Comparison of ENCODE assay signal across 1 cellular context in genomic region chr10:649798-650690, GRCh38.
TF ChIP-seq lines count a peak whose summit lies in the region.

No MANE protein-coding gene starts in this region.

TF ChIP-seq in SK-N-SH, 30 proteins besides CTCF, POLR2A, EP300 and RAD21 (continued from another document):
- no peak for TF ChIP-seq CHD2 (IDR thresholded peaks at IDR 0.05; ENCODE audit: low read length, partially characterized antibody)
- TF ChIP-seq ELF1 (IDR thresholded peaks at IDR 0.05): no peak
- no peak for TF ChIP-seq RCOR1 (IDR thresholded peaks at IDR 0.05; ENCODE audit: low read length)
- no peak for TF ChIP-seq YY1 (IDR thresholded peaks at IDR 0.05; ENCODE audit: low read depth)
- TF ChIP-seq, protein P1, sequence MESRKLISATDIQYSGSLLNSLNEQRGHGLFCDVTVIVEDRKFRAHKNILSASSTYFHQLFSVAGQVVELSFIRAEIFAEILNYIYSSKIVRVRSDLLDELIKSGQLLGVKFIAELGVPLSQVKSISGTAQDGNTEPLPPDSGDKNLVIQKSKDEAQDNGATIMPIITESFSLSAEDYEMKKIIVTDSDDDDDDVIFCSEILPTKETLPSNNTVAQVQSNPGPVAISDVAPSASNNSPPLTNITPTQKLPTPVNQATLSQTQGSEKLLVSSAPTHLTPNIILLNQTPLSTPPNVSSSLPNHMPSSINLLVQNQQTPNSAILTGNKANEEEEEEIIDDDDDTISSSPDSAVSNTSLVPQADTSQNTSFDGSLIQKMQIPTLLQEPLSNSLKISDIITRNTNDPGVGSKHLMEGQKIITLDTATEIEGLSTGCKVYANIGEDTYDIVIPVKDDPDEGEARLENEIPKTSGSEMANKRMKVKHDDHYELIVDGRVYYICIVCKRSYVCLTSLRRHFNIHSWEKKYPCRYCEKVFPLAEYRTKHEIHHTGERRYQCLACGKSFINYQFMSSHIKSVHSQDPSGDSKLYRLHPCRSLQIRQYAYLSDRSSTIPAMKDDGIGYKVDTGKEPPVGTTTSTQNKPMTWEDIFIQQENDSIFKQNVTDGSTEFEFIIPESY (IDR thresholded peaks at IDR 0.05; ENCODE audit: borderline replicate concordance, low read depth): no peak
- TF ChIP-seq TAF1 (IDR thresholded peaks at IDR 0.05; ENCODE audit: borderline replicate concordance, low read depth, low read length): no peak
- no peak for TF ChIP-seq TEAD4 (IDR thresholded peaks at IDR 0.05; ENCODE audit: borderline replicate concordance, insufficient read depth)
